20 cellular contexts compared by ENCODE assay signal in genomic region chr6:166742981-166743380, GRCh38.
DNase-seq lines count a peak whose midpoint lies in the region; ATAC-seq and TF ChIP-seq lines count a peak whose summit lies in the region.
"Had no signal": no experiment of that assay in that cellular context is flagged by ENCODE, and none has a peak within 500 bp of the region (broad histone marks: within the 10 kb centered on the region; RNA-seq: fewer than 3 reads in every experiment).

No MANE protein-coding gene starts in this region.

- peak; percentile 26 for DNase-seq in activated CD8-positive, alpha-beta memory T cell treated with anti-CD3 and anti-CD28 coated beads, Interleukin-2, amount 10 ng/mL, durations not matched to agents 7 days and 5 days
- no peak for DNase-seq in activated CD8-positive, alpha-beta memory T cell treated with anti-CD3 and anti-CD28 coated beads for 24 hours
- DNase-seq in mesothelial cell of epicardium (ENCODE audit: low spot score in 2 of 2, unreplicated experiment in 2 of 2), result no peak
- peak; percentile 53 for DNase-seq in osteocyte (ENCODE audit: extremely low spot score, unreplicated experiment)
- no peak for DNase-seq in natural killer cell treated with Interleukin-12 subunit alpha and Interleukin-12 subunit beta and Interleukin-15 and Interleukin-18, amount 100 ng/mL, for 72 hours (ENCODE audit: low spot score)
- DNase-seq in T-helper 9 cell, result no peak
- DNase-seq: BE2C; C1 segment of cervical spinal cord; CD4-positive, CD25-positive, alpha-beta regulatory T cell; CD8-positive, alpha-beta memory T cell; COR-L47; DMS 273 treated with DMSO at 0.1 percent for 48 hours; DMS53; DND-41; EL; GOT3; H7; HFFc6 had no signal

- no peaks in the 10 kb centered on the region for H3K27me3 Mint-ChIP-seq in activated CD8-positive, alpha-beta memory T cell treated with anti-CD3 and anti-CD28 coated beads, Interleukin-2, amount 10 ng/mL, durations not matched to agents 7 days and 5 days
- peaks cover 2% of the 10 kb centered on the region for H3K27me3 Mint-ChIP-seq in mesothelial cell of epicardium (ENCODE audit: low read depth)
- H3K27me3 Mint-ChIP-seq in osteocyte (ENCODE audit: unreplicated experiment), result no peaks in the 10 kb centered on the region
- no peaks in the 10 kb centered on the region for H3K27me3 Mint-ChIP-seq in natural killer cell treated with Interleukin-12 subunit alpha and Interleukin-12 subunit beta and Interleukin-15 and Interleukin-18, amount 100 ng/mL, for 72 hours
- H3K27me3 Mint-ChIP-seq: CD4-positive, CD25-positive, alpha-beta regulatory T cell had no signal

- H3K4me1 Mint-ChIP-seq in activated CD8-positive, alpha-beta memory T cell treated with anti-CD3 and anti-CD28 coated beads, Interleukin-2, amount 10 ng/mL, durations not matched to agents 7 days and 5 days, result peaks cover 9% of the 10 kb centered on the region
- H3K4me1 Mint-ChIP-seq in mesothelial cell of epicardium (peaks cover 25% of the 10 kb centered on the region), osteocyte (ENCODE audit: unreplicated experiment) (peaks cover 35% of the 10 kb centered on the region)
- H3K4me1 Mint-ChIP-seq in natural killer cell treated with Interleukin-12 subunit alpha and Interleukin-12 subunit beta and Interleukin-15 and Interleukin-18, amount 100 ng/mL, for 72 hours (ENCODE audit: low read depth in 2 of 2), result peaks cover 16% of the 10 kb centered on the region in 2 donors

- no peaks in the 10 kb centered on the region for H3K9me3 Mint-ChIP-seq in activated CD8-positive, alpha-beta memory T cell treated with anti-CD3 and anti-CD28 coated beads, Interleukin-2, amount 10 ng/mL, durations not matched to agents 7 days and 5 days (ENCODE audit: low read depth)
- H3K9me3 Mint-ChIP-seq in mesothelial cell of epicardium, result no peaks in the 10 kb centered on the region
- no peaks in the 10 kb centered on the region for H3K9me3 Mint-ChIP-seq in osteocyte (ENCODE audit: unreplicated experiment)
- no peaks in the 10 kb centered on the region for H3K9me3 Mint-ChIP-seq in natural killer cell treated with Interleukin-12 subunit alpha and Interleukin-12 subunit beta and Interleukin-15 and Interleukin-18, amount 100 ng/mL, for 72 hours
- H3K9me3 Mint-ChIP-seq: CD4-positive, CD25-positive, alpha-beta regulatory T cell; CD8-positive, alpha-beta memory T cell; HFFc6 had no signal

- CTCF ChIA-PET in activated CD8-positive, alpha-beta memory T cell treated with anti-CD3 and anti-CD28 coated beads, Interleukin-2, amount 10 ng/mL, durations not matched to agents 7 days and 5 days (lab: Charles Lee), result no interaction called here

- no peak for ATAC-seq in activated CD8-positive, alpha-beta memory T cell treated with anti-CD3 and anti-CD28 coated beads, Interleukin-2, amount 10 ng/mL, durations not matched to agents 7 days and 5 days
- no peak for ATAC-seq in natural killer cell treated with Interleukin-12 subunit alpha and Interleukin-12 subunit beta and Interleukin-15 and Interleukin-18, amount 100 ng/mL, for 72 hours
- ATAC-seq: GM12878, HCT116 had no signal

- H3K36me3 Mint-ChIP-seq in activated CD8-positive, alpha-beta memory T cell treated with anti-CD3 and anti-CD28 coated beads, Interleukin-2, amount 10 ng/mL, durations not matched to agents 7 days and 5 days, result no peaks in the 10 kb centered on the region
- H3K36me3 Mint-ChIP-seq in mesothelial cell of epicardium, result no peaks in the 10 kb centered on the region
- no peaks in the 10 kb centered on the region for H3K36me3 Mint-ChIP-seq in osteocyte (ENCODE audit: unreplicated experiment)
- no peaks in the 10 kb centered on the region for H3K36me3 Mint-ChIP-seq in natural killer cell treated with Interleukin-12 subunit alpha and Interleukin-12 subunit beta and Interleukin-15 and Interleukin-18, amount 100 ng/mL, for 72 hours
- H3K36me3 Mint-ChIP-seq: CD8-positive, alpha-beta memory T cell had no signal

- H3K27ac Mint-ChIP-seq in activated CD8-positive, alpha-beta memory T cell treated with anti-CD3 and anti-CD28 coated beads, Interleukin-2, amount 10 ng/mL, durations not matched to agents 7 days and 5 days, result no peak overlapping the region
- H3K27ac Mint-ChIP-seq in mesothelial cell of epicardium (peak overlapping the region; percentile 92), osteocyte (ENCODE audit: unreplicated experiment) (no peak overlapping the region)
- H3K27ac Mint-ChIP-seq in natural killer cell treated with Interleukin-12 subunit alpha and Interleukin-12 subunit beta and Interleukin-15 and Interleukin-18, amount 100 ng/mL, for 72 hours, result no peak overlapping the region
- H3K27ac Mint-ChIP-seq: CD4-positive, CD25-positive, alpha-beta regulatory T cell; CD8-positive, alpha-beta memory T cell; HFFc6 had no signal

- TF ChIP-seq CTCF in mesothelial cell of epicardium (IDR thresholded peaks at IDR 0.05; ENCODE audit: unreplicated experiment) (no peak), osteocyte (IDR thresholded peaks at IDR 0.05) (no peak)

- H3K4me3 Mint-ChIP-seq in activated CD8-positive, alpha-beta memory T cell treated with anti-CD3 and anti-CD28 coated beads, Interleukin-2, amount 10 ng/mL, durations not matched to agents 7 days and 5 days, result no peak overlapping the region
- H3K4me3 Mint-ChIP-seq in mesothelial cell of epicardium, result no peak overlapping the region
- no peak overlapping the region for H3K4me3 Mint-ChIP-seq in osteocyte (ENCODE audit: unreplicated experiment)
- no peak overlapping the region for H3K4me3 Mint-ChIP-seq in natural killer cell treated with Interleukin-12 subunit alpha and Interleukin-12 subunit beta and Interleukin-15 and Interleukin-18, amount 100 ng/mL, for 72 hours
- H3K4me3 Mint-ChIP-seq: CD4-positive, CD25-positive, alpha-beta regulatory T cell; CD8-positive, alpha-beta memory T cell; HFFc6 had no signal

Comparison
In these comparisons a context has a peak if more than half of its experiments do, and no peak if none do; other contexts are left out.
1. DNase-seq: peak in activated CD8-positive, alpha-beta memory T cell treated with anti-CD3 and anti-CD28 coated beads, Interleukin-2, amount 10 ng/mL, durations not matched to agents 7 days and 5 days (single experiment) and osteocyte (single experiment); none in activated CD8-positive, alpha-beta memory T cell treated with anti-CD3 and anti-CD28 coated beads for 24 hours (single experiment), mesothelial cell of epicardium (0 of 2), natural killer cell treated with Interleukin-12 subunit alpha and Interleukin-12 subunit beta and Interleukin-15 and Interleukin-18, amount 100 ng/mL, for 72 hours (single experiment) and T-helper 9 cell (single experiment).